ENCODE assay signal across 2 cellular contexts in the genomic region with DNA sequence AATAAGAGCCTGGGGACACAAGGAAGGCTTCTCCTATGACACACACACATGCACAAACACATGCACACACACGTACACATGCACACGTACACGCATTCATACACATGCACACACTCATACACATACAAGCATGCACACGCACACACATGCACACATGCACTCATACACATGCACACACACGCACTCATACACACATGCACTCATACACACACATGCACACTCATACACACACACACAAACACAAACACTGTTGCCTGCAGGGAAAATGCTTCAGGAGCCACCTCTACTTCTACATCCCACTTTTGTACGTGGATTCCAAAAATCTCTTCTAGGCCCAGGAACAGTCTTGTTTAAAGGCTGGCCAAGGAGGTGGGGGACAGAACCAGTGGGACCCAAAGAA.
TF ChIP-seq lines count a peak whose summit lies in the region.

No MANE protein-coding gene starts in this region.

TF ChIP-seq in IMR-90, 13 proteins besides CTCF, POLR2A, EP300 and RAD21:
- no peak for TF ChIP-seq CHD1 (IDR thresholded peaks at IDR 0.05; ENCODE audit: low read depth, low read length)
- TF ChIP-seq ELK1 (IDR thresholded peaks at IDR 0.05; ENCODE audit: borderline replicate concordance, low read depth, low read length): no peak
- TF ChIP-seq CEBPB (IDR thresholded peaks at IDR 0.05; ENCODE audit: low read depth, low read length): no peak
- no peak for TF ChIP-seq SMC3 (IDR thresholded peaks at IDR 0.05; ENCODE audit: low read depth, low read length)
- TF ChIP-seq FOS (IDR thresholded peaks at IDR 0.05; ENCODE audit: low read depth, low read length): no peak
- no peak for TF ChIP-seq RFX5 (IDR thresholded peaks at IDR 0.05; ENCODE audit: low read depth, low read length)
- TF ChIP-seq, protein P1, sequence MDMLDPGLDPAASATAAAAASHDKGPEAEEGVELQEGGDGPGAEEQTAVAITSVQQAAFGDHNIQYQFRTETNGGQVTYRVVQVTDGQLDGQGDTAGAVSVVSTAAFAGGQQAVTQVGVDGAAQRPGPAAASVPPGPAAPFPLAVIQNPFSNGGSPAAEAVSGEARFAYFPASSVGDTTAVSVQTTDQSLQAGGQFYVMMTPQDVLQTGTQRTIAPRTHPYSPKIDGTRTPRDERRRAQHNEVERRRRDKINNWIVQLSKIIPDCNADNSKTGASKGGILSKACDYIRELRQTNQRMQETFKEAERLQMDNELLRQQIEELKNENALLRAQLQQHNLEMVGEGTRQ (IDR thresholded peaks at IDR 0.05; ENCODE audit: low read depth, low read length): no peak
- no peak for TF ChIP-seq NFE2L2 (IDR thresholded peaks at IDR 0.05; ENCODE audit: low read depth, low read length)
- no peak for TF ChIP-seq RCOR1 (IDR thresholded peaks at IDR 0.05; ENCODE audit: insufficient replicate concordance, low read length)
- TF ChIP-seq MXI1 (IDR thresholded peaks at IDR 0.05; ENCODE audit: borderline replicate concordance, low read depth, low read length): no peak
- TF ChIP-seq MAZ (IDR thresholded peaks at IDR 0.05; ENCODE audit: borderline replicate concordance, low read depth, low read length): no peak
- no peak for TF ChIP-seq MAFK (IDR thresholded peaks at IDR 0.05; ENCODE audit: low read depth, low read length)
- TF ChIP-seq BHLHE40 (IDR thresholded peaks at IDR 0.05; ENCODE audit: low read depth, low read length): no peak

TF ChIP-seq in H1, 55 proteins besides CTCF, POLR2A, EP300 and RAD21:
- no peak for TF ChIP-seq TCF12 (IDR thresholded peaks at IDR 0.05; ENCODE audit: low read depth, low read length)
- no peak for TF ChIP-seq CBX5 (IDR thresholded peaks at IDR 0.05; ENCODE audit: low read depth, low read length)
- no peak for TF ChIP-seq ATF2 (IDR thresholded peaks at IDR 0.05; ENCODE audit: low read length)
- TF ChIP-seq, protein P2, sequence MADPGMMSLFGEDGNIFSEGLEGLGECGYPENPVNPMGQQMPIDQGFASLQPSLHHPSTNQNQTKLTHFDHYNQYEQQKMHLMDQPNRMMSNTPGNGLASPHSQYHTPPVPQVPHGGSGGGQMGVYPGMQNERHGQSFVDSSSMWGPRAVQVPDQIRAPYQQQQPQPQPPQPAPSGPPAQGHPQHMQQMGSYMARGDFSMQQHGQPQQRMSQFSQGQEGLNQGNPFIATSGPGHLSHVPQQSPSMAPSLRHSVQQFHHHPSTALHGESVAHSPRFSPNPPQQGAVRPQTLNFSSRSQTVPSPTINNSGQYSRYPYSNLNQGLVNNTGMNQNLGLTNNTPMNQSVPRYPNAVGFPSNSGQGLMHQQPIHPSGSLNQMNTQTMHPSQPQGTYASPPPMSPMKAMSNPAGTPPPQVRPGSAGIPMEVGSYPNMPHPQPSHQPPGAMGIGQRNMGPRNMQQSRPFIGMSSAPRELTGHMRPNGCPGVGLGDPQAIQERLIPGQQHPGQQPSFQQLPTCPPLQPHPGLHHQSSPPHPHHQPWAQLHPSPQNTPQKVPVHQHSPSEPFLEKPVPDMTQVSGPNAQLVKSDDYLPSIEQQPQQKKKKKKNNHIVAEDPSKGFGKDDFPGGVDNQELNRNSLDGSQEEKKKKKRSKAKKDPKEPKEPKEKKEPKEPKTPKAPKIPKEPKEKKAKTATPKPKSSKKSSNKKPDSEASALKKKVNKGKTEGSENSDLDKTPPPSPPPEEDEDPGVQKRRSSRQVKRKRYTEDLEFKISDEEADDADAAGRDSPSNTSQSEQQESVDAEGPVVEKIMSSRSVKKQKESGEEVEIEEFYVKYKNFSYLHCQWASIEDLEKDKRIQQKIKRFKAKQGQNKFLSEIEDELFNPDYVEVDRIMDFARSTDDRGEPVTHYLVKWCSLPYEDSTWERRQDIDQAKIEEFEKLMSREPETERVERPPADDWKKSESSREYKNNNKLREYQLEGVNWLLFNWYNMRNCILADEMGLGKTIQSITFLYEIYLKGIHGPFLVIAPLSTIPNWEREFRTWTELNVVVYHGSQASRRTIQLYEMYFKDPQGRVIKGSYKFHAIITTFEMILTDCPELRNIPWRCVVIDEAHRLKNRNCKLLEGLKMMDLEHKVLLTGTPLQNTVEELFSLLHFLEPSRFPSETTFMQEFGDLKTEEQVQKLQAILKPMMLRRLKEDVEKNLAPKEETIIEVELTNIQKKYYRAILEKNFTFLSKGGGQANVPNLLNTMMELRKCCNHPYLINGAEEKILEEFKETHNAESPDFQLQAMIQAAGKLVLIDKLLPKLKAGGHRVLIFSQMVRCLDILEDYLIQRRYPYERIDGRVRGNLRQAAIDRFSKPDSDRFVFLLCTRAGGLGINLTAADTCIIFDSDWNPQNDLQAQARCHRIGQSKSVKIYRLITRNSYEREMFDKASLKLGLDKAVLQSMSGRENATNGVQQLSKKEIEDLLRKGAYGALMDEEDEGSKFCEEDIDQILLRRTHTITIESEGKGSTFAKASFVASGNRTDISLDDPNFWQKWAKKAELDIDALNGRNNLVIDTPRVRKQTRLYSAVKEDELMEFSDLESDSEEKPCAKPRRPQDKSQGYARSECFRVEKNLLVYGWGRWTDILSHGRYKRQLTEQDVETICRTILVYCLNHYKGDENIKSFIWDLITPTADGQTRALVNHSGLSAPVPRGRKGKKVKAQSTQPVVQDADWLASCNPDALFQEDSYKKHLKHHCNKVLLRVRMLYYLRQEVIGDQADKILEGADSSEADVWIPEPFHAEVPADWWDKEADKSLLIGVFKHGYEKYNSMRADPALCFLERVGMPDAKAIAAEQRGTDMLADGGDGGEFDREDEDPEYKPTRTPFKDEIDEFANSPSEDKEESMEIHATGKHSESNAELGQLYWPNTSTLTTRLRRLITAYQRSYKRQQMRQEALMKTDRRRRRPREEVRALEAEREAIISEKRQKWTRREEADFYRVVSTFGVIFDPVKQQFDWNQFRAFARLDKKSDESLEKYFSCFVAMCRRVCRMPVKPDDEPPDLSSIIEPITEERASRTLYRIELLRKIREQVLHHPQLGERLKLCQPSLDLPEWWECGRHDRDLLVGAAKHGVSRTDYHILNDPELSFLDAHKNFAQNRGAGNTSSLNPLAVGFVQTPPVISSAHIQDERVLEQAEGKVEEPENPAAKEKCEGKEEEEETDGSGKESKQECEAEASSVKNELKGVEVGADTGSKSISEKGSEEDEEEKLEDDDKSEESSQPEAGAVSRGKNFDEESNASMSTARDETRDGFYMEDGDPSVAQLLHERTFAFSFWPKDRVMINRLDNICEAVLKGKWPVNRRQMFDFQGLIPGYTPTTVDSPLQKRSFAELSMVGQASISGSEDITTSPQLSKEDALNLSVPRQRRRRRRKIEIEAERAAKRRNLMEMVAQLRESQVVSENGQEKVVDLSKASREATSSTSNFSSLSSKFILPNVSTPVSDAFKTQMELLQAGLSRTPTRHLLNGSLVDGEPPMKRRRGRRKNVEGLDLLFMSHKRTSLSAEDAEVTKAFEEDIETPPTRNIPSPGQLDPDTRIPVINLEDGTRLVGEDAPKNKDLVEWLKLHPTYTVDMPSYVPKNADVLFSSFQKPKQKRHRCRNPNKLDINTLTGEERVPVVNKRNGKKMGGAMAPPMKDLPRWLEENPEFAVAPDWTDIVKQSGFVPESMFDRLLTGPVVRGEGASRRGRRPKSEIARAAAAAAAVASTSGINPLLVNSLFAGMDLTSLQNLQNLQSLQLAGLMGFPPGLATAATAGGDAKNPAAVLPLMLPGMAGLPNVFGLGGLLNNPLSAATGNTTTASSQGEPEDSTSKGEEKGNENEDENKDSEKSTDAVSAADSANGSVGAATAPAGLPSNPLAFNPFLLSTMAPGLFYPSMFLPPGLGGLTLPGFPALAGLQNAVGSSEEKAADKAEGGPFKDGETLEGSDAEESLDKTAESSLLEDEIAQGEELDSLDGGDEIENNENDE (IDR thresholded peaks at IDR 0.05; ENCODE audit: insufficient replicate concordance, low read length): no peak
- no peak for TF ChIP-seq GABPA (IDR thresholded peaks at IDR 0.05; ENCODE audit: borderline replicate concordance, insufficient read depth, low read length)
- TF ChIP-seq CBX8 (IDR thresholded peaks at IDR 0.05; ENCODE audit: borderline replicate concordance, low read depth, low read length): no peak
- no peak for TF ChIP-seq SP2 (IDR thresholded peaks at IDR 0.05; ENCODE audit: low read length)
- no peak for TF ChIP-seq HDAC6 (IDR thresholded peaks at IDR 0.05; ENCODE audit: low read depth, low read length)
